23 cellular contexts compared by ENCODE assay signal in genomic region chrX:40578039-40578438, GRCh38. TPM values are rescaled to one million over a fixed set of nuclear protein-coding genes. Genes with fewer than 3 reads are reported as not detected.
"Had no signal": no experiment of that assay in that cellular context is flagged by ENCODE, and none has a peak within 500 bp of the region (broad histone marks: within the 10 kb centered on the region; RNA-seq: fewer than 3 reads in every experiment).

No MANE protein-coding gene starts in this region.

- ATAC-seq: activated CD8-positive, alpha-beta T cell treated with anti-CD3 and anti-CD28 coated beads, Interleukin-2, amount 10 ng/mL, durations not matched to agents 7 days and 5 days; left lobe of liver; stimulated activated effector memory CD8-positive, alpha-beta T cell treated with anti-CD3 and anti-CD28 coated beads, Interleukin-12 subunit alpha, Interleukin-12 subunit beta, amount 100 ng/mL, for 72 hours had no signal

- H3K4me3 Mint-ChIP-seq: activated CD4-positive, alpha-beta T cell treated with anti-CD3 and anti-CD28 coated beads, Interleukin-2, amount 10 ng/mL, durations not matched to agents 24 days and 14 days; activated CD8-positive, alpha-beta T cell treated with anti-CD3 and anti-CD28 coated beads, Interleukin-2, amount 10 ng/mL, durations not matched to agents 7 days and 5 days; activated naive CD4-positive, alpha-beta T cell treated with anti-CD3 and anti-CD28 coated beads, Interleukin-2, amount 50 U/mL, for 24 hours; neural crest cell; stimulated activated effector memory CD8-positive, alpha-beta T cell treated with anti-CD3 and anti-CD28 coated beads, Interleukin-12 subunit alpha, Interleukin-12 subunit beta, amount 100 ng/mL, for 72 hours had no signal

- H3K27ac Mint-ChIP-seq: activated CD4-positive, alpha-beta T cell treated with anti-CD3 and anti-CD28 coated beads, Interleukin-2, amount 10 ng/mL, durations not matched to agents 24 days and 14 days; activated CD8-positive, alpha-beta T cell treated with anti-CD3 and anti-CD28 coated beads, Interleukin-2, amount 10 ng/mL, durations not matched to agents 7 days and 5 days; activated naive CD4-positive, alpha-beta T cell treated with anti-CD3 and anti-CD28 coated beads, Interleukin-2, amount 50 U/mL, for 24 hours; stimulated activated effector memory CD8-positive, alpha-beta T cell treated with anti-CD3 and anti-CD28 coated beads, Interleukin-12 subunit alpha, Interleukin-12 subunit beta, amount 100 ng/mL, for 72 hours had no signal

- FAIRE-seq: colon, keratinocyte, urothelium cell line had no signal

- H3K27ac ChIP-seq: cardiac muscle cell, hepatocyte had no signal

- H3K36me3 Mint-ChIP-seq: activated naive CD4-positive, alpha-beta T cell treated with anti-CD3 and anti-CD28 coated beads, Interleukin-2, amount 50 U/mL, for 24 hours; stimulated activated effector memory CD8-positive, alpha-beta T cell treated with anti-CD3 and anti-CD28 coated beads, Interleukin-12 subunit alpha, Interleukin-12 subunit beta, amount 100 ng/mL, for 72 hours had no signal

- H3K9me3 Mint-ChIP-seq: activated CD4-positive, alpha-beta T cell treated with anti-CD3 and anti-CD28 coated beads, Interleukin-2, amount 10 ng/mL, durations not matched to agents 24 days and 14 days; activated naive CD4-positive, alpha-beta T cell treated with anti-CD3 and anti-CD28 coated beads, Interleukin-2, amount 50 U/mL, for 24 hours; neural crest cell; stimulated activated effector memory CD8-positive, alpha-beta T cell treated with anti-CD3 and anti-CD28 coated beads, Interleukin-12 subunit alpha, Interleukin-12 subunit beta, amount 100 ng/mL, for 72 hours had no signal

- H3K27me3 ChIP-seq: cardiac muscle cell, esophagus squamous epithelium, hepatocyte had no signal

- H3K9me3 ChIP-seq: adrenal gland, esophagus squamous epithelium had no signal

- DNase-seq: activated CD4-positive, alpha-beta T cell treated with anti-CD3 and anti-CD28 coated beads, Interleukin-2, amount 10 ng/mL, durations not matched to agents 24 days and 14 days; activated CD4-positive, CD25-positive, alpha-beta regulatory T cell; activated CD8-positive, alpha-beta memory T cell treated with anti-CD3 and anti-CD28 coated beads, Interleukin-2, amount 50 U/mL, for 4 hours; activated CD8-positive, alpha-beta T cell treated with anti-CD3 and anti-CD28 coated beads, Interleukin-2, amount 10 ng/mL, durations not matched to agents 7 days and 5 days; activated effector memory CD4-positive, alpha-beta T cell treated with anti-CD3 and anti-CD28 coated beads, Interleukin-2, amount 50 U/mL, for 16 hours; activated T-cell treated with anti-CD3 and anti-CD28 coated beads, Interleukin-2, amount 50 U/mL, for 48 hours; adrenal gland; effector CD4-positive, alpha-beta T cell; esophagus squamous epithelium; mammary epithelial cell had no signal

- H3K27me3 Mint-ChIP-seq: activated CD4-positive, alpha-beta T cell treated with anti-CD3 and anti-CD28 coated beads, Interleukin-2, amount 10 ng/mL, durations not matched to agents 24 days and 14 days; activated naive CD4-positive, alpha-beta T cell treated with anti-CD3 and anti-CD28 coated beads, Interleukin-2, amount 50 U/mL, for 24 hours had no signal

- H3K36me3 ChIP-seq: adrenal gland, cardiac muscle cell, esophagus squamous epithelium had no signal

- H3K4me3 ChIP-seq: adrenal gland, cardiac muscle cell, esophagus squamous epithelium, hepatocyte had no signal

RNA-seq across cellular contexts. Expression of gene MPC1L, which starts 45.2 kb away (rescaled TPM):
- total RNA-seq: activated CD4-positive, alpha-beta T cell treated with anti-CD3 and anti-CD28 coated beads, Interleukin-2, amount 10 ng/mL, durations not matched to agents 24 days and 14 days; activated CD8-positive, alpha-beta T cell treated with anti-CD3 and anti-CD28 coated beads, Interleukin-2, amount 10 ng/mL, durations not matched to agents 7 days and 5 days; adrenal gland; cardiac muscle cell; endothelial cell of umbilical vein; esophagus squamous epithelium; fibroblast of villous mesenchyme; glomerular endothelial cell; hepatocyte; left lobe of liver; mammary epithelial cell; neural crest cell; osteocyte had no signal
- polyA plus RNA-seq: adrenal gland, cardiac muscle cell, hepatocyte, keratinocyte, mammary epithelial cell had no signal
